20 cellular contexts compared by ENCODE assay signal in the genomic region with DNA sequence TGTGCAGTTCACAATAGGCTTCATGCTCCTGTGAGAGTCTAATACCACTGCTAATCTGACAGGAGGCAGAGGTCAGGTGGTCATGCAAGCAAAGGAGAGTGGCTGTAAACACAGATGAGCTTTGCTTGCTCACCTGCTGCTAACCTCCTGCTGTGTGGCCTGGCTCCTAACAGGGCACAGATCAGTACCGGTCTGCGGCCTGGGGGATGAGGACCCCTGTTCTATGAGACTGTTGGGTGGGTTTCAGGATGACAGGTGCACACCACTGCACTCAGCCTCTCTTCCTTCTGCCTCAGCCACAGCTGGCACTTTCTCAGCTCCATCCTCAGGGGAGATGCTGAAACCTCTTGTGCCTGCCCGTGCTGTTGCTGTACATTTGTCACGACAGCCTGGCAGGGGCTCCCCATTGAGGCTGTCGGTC. TPM values are rescaled to one million over a fixed set of nuclear protein-coding genes. Genes with fewer than 3 reads are reported as not detected.
DNase-seq lines count a peak whose midpoint lies in the region; ATAC-seq, FAIRE-seq and TF ChIP-seq lines count a peak whose summit lies in the region.
"Had no signal": no experiment of that assay in that cellular context is flagged by ENCODE, and none has a peak within 500 bp of the region (broad histone marks: within the 10 kb centered on the region; RNA-seq: fewer than 3 reads in every experiment).

No MANE protein-coding gene starts in this region.

- H3K4me1 ChIP-seq in neural progenitor cell (no peaks in the 10 kb centered on the region), tibial nerve (no peaks in the 10 kb centered on the region)
- H3K4me1 ChIP-seq: foreskin keratinocyte, left ventricle myocardium inferior, pancreas had no signal

- no peak overlapping the region for H3K9ac ChIP-seq in neural progenitor cell

- no peak overlapping the region for H3K27ac Mint-ChIP-seq in neural progenitor cell
- H3K27ac Mint-ChIP-seq: activated CD4-positive, alpha-beta T cell treated with anti-CD3 and anti-CD28 coated beads, Interleukin-2, amount 10 ng/mL, durations not matched to agents 24 days and 14 days; activated naive CD8-positive, alpha-beta T cell treated with anti-CD3 and anti-CD28 coated beads, Interleukin-2, amount 10 ng/mL, durations not matched to agents 7 days and 5 days had no signal

- 61 to 63% methylated on average over 5 of the region's 5 CpGs for WGBS in tibial nerve, 2 donors

- ATAC-seq in HG02642 (IDR thresholded peaks at IDR 0.05; ENCODE audit: poor library complexity, unreplicated experiment), result peak; percentile 66
- no peak for ATAC-seq in GM21381 (IDR thresholded peaks at IDR 0.05; ENCODE audit: unreplicated experiment)
- ATAC-seq: foreskin keratinocyte, pancreas had no signal

- no peaks in the 10 kb centered on the region for H4K20me1 ChIP-seq in neural progenitor cell (ENCODE audit: low read depth)

- TF ChIP-seq CTCF in neural progenitor cell (IDR thresholded peaks at IDR 0.05) (no peak), coronary artery (IDR thresholded peaks at IDR 0.05) (no peak), tibial nerve (IDR thresholded peaks at IDR 0.05) (no peak)

- no peak overlapping the region for H3K4me3 ChIP-seq in neural progenitor cell
- H3K4me3 ChIP-seq in coronary artery, result no peak overlapping the region
- H3K4me3 ChIP-seq in tibial nerve, result no peak overlapping the region
- H3K4me3 ChIP-seq: cardiac muscle cell, left ventricle myocardium inferior, pancreas, skin epidermis had no signal

- FAIRE-seq in GM12892 (lab: Jason Lieb, UNC), result peak; percentile 83
- FAIRE-seq: endometrium, pancreas had no signal

- peaks cover 20% of the 10 kb centered on the region for H3K27me3 Mint-ChIP-seq in neural progenitor cell (ENCODE audit: insufficient read depth, low read depth)

- no peak for TF ChIP-seq POLR2A in GM12892 (IDR thresholded peaks at IDR 0.05; ENCODE audit: low read depth, low read length)
- no peak for TF ChIP-seq POLR2A in tibial nerve (IDR thresholded peaks at IDR 0.05)

- no peak for TF ChIP-seq EP300 in tibial nerve (IDR thresholded peaks at IDR 0.05)

- no peaks in the 10 kb centered on the region for H3F3A ChIP-seq in neural progenitor cell (ENCODE audit: low read depth)

- H3K27me3 ChIP-seq in neural progenitor cell (peaks cover 27% of the 10 kb centered on the region), tibial nerve (no peaks in the 10 kb centered on the region)
- H3K27me3 ChIP-seq: pancreas had no signal

- DNase-seq in GM12892 (ENCODE audit: insufficient read length), result no peak
- peak; percentile 15 for DNase-seq in NCI-H2196 treated with DMSO at 0.1 percent for 48 hours (lab: John Stamatoyannopoulos, UW; ENCODE audit: unreplicated experiment)
- DNase-seq in neural progenitor cell (ENCODE audit: low spot score), result peak; percentile 18
- DNase-seq in coronary artery (ENCODE audit: low spot score), result no peak
- no peak for DNase-seq in tibial nerve (ENCODE audit: low spot score in 2 of 2)
- DNase-seq: activated CD4-positive, alpha-beta T cell treated with anti-CD3 and anti-CD28 coated beads, Interleukin-2, amount 10 ng/mL, durations not matched to agents 24 days and 14 days; activated naive CD8-positive, alpha-beta T cell treated with anti-CD3 and anti-CD28 coated beads, Interleukin-2, amount 10 ng/mL, durations not matched to agents 7 days and 5 days; foreskin keratinocyte; left ventricle myocardium inferior; NK-92 treated with Interleukin-12 subunit alpha and Interleukin-12 subunit beta, amount 100 ng/mL, for 24 hours; pancreas; Right ventricle myocardium superior; stimulated activated naive CD4-positive, alpha-beta T cell had no signal

- H3K27ac ChIP-seq in neural progenitor cell (no peak overlapping the region), coronary artery (no peak overlapping the region), tibial nerve (no peak overlapping the region)
- H3K27ac ChIP-seq: cardiac muscle cell, foreskin keratinocyte, left ventricle myocardium inferior, pancreas, skin epidermis had no signal

- H2AFZ ChIP-seq in neural progenitor cell (replicated peaks), result no peak overlapping the region

- H3K4me3 Mint-ChIP-seq in neural progenitor cell, result no peak overlapping the region
- H3K4me3 Mint-ChIP-seq: activated CD4-positive, alpha-beta T cell treated with anti-CD3 and anti-CD28 coated beads, Interleukin-2, amount 10 ng/mL, durations not matched to agents 24 days and 14 days; activated naive CD8-positive, alpha-beta T cell treated with anti-CD3 and anti-CD28 coated beads, Interleukin-2, amount 10 ng/mL, durations not matched to agents 7 days and 5 days had no signal

- H3K9me3 Mint-ChIP-seq in neural progenitor cell, result peaks cover 2% of the 10 kb centered on the region
- H3K9me3 Mint-ChIP-seq: activated CD4-positive, alpha-beta T cell treated with anti-CD3 and anti-CD28 coated beads, Interleukin-2, amount 10 ng/mL, durations not matched to agents 24 days and 14 days had no signal

- H3K4me1 Mint-ChIP-seq in neural progenitor cell, result peaks cover 3% of the 10 kb centered on the region
- H3K4me1 Mint-ChIP-seq: activated CD4-positive, alpha-beta T cell treated with anti-CD3 and anti-CD28 coated beads, Interleukin-2, amount 10 ng/mL, durations not matched to agents 24 days and 14 days had no signal

- H3K9me3 ChIP-seq in neural progenitor cell (ENCODE audit: low read depth), result no peaks in the 10 kb centered on the region
- H3K9me3 ChIP-seq in tibial nerve, result peaks cover 0 to 8% (median 0%) of the 10 kb centered on the region in 4 donors
- H3K9me3 ChIP-seq: pancreas had no signal

- H3K4me2 ChIP-seq in neural progenitor cell, result no peak overlapping the region

- H3K79me2 ChIP-seq in neural progenitor cell (ENCODE audit: low read depth), result no peaks in the 10 kb centered on the region

- no peaks in the 10 kb centered on the region for H3K36me3 ChIP-seq in neural progenitor cell
- no peaks in the 10 kb centered on the region for H3K36me3 ChIP-seq in tibial nerve
- H3K36me3 ChIP-seq: cardiac muscle cell, left ventricle myocardium inferior, pancreas had no signal

- no peaks in the 10 kb centered on the region for H3K36me3 Mint-ChIP-seq in neural progenitor cell

RNA-seq across cellular contexts. Expression of gene CLEC4G, which starts 9.7 kb away (rescaled TPM):
- polyA plus RNA-seq in GM12892 (2012; ENCODE audit: missing spikeins), result 0.25 TPM
- total RNA-seq in neural progenitor cell (ENCODE audit: low replicate concordance) (not detected in 2 replicates), tibial nerve (10 to 100 TPM in 1 of 4 donors, 1 to 10 TPM in 1, under 1 TPM in 1, not detected in 1; 0.59 to 16.5 (median 1.7) TPM)
- total RNA-seq: activated CD4-positive, alpha-beta T cell treated with anti-CD3 and anti-CD28 coated beads, Interleukin-2, amount 10 ng/mL, durations not matched to agents 24 days and 14 days; activated naive CD8-positive, alpha-beta T cell treated with anti-CD3 and anti-CD28 coated beads, Interleukin-2, amount 10 ng/mL, durations not matched to agents 7 days and 5 days; cardiac muscle cell; Daoy; foreskin keratinocyte had no signal
- polyA plus RNA-seq: cardiac muscle cell, foreskin keratinocyte had no signal

RNA-seq across cellular contexts. Expression of gene FCER2, which starts 20.3 kb away (rescaled TPM):
- 274 TPM for polyA plus RNA-seq in GM12892 (2012; ENCODE audit: missing spikeins)
- total RNA-seq in neural progenitor cell (ENCODE audit: low replicate concordance) (not detected in 2 replicates), tibial nerve (1 to 10 TPM in 1 of 4 donors, under 1 TPM in 1, not detected in 2; 0.90 to 1.0 TPM)
- total RNA-seq: activated CD4-positive, alpha-beta T cell treated with anti-CD3 and anti-CD28 coated beads, Interleukin-2, amount 10 ng/mL, durations not matched to agents 24 days and 14 days; cardiac muscle cell; Daoy; foreskin keratinocyte had no signal
- polyA plus RNA-seq: cardiac muscle cell, foreskin keratinocyte had no signal

RNA-seq across cellular contexts. Expression of gene CD209, which starts 25.1 kb away (rescaled TPM):
- polyA plus RNA-seq in GM12892 (2012; ENCODE audit: missing spikeins), result 0.23 TPM
- not detected in 2 replicates for total RNA-seq in neural progenitor cell (ENCODE audit: low replicate concordance)
- total RNA-seq in tibial nerve, result 10 to 100 TPM in 1 of 4 donors, 1 to 10 TPM in 3; 2.6 to 12.6 (median 5.0) TPM
- total RNA-seq: activated CD4-positive, alpha-beta T cell treated with anti-CD3 and anti-CD28 coated beads, Interleukin-2, amount 10 ng/mL, durations not matched to agents 24 days and 14 days; cardiac muscle cell; Daoy; foreskin keratinocyte had no signal
- polyA plus RNA-seq: cardiac muscle cell, foreskin keratinocyte had no signal

RNA-seq across cellular contexts. Expression of gene CLEC4M, which starts 40.8 kb away (rescaled TPM):
- polyA plus RNA-seq in GM12892 (2012; ENCODE audit: missing spikeins), result 0.25 TPM
- not detected in 2 replicates for total RNA-seq in neural progenitor cell (ENCODE audit: low replicate concordance)
- 1 to 10 TPM in 1 of 4 donors, not detected in 3; 2.4 TPM for total RNA-seq in tibial nerve
- total RNA-seq: activated CD4-positive, alpha-beta T cell treated with anti-CD3 and anti-CD28 coated beads, Interleukin-2, amount 10 ng/mL, durations not matched to agents 24 days and 14 days; activated naive CD8-positive, alpha-beta T cell treated with anti-CD3 and anti-CD28 coated beads, Interleukin-2, amount 10 ng/mL, durations not matched to agents 7 days and 5 days; Daoy; foreskin keratinocyte; left ventricle myocardium inferior; pancreas; Right ventricle myocardium superior; urinary bladder had no signal
- polyA plus RNA-seq: foreskin keratinocyte, pancreas, urinary bladder had no signal

RNA-seq across cellular contexts. Expression of gene TRAPPC5, which starts 41.6 kb away (rescaled TPM):
- 46.2 TPM for polyA plus RNA-seq in GM12892 (2012; ENCODE audit: missing spikeins)
- total RNA-seq in neural progenitor cell (ENCODE audit: low replicate concordance) (24.4 and 53.7 TPM in 2 replicates), tibial nerve (10 to 100 TPM; 26.9 to 47.5 (median 37.0) TPM)

Comparison
In these comparisons a context has a peak if more than half of its experiments do, and no peak if none do; other contexts are left out.
1. DNase-seq: peak in NCI-H2196 treated with DMSO at 0.1 percent for 48 hours (single experiment) and neural progenitor cell (single experiment); none in GM12892 (single experiment), coronary artery (single experiment) and tibial nerve (0 of 2).